In the genomic region with DNA sequence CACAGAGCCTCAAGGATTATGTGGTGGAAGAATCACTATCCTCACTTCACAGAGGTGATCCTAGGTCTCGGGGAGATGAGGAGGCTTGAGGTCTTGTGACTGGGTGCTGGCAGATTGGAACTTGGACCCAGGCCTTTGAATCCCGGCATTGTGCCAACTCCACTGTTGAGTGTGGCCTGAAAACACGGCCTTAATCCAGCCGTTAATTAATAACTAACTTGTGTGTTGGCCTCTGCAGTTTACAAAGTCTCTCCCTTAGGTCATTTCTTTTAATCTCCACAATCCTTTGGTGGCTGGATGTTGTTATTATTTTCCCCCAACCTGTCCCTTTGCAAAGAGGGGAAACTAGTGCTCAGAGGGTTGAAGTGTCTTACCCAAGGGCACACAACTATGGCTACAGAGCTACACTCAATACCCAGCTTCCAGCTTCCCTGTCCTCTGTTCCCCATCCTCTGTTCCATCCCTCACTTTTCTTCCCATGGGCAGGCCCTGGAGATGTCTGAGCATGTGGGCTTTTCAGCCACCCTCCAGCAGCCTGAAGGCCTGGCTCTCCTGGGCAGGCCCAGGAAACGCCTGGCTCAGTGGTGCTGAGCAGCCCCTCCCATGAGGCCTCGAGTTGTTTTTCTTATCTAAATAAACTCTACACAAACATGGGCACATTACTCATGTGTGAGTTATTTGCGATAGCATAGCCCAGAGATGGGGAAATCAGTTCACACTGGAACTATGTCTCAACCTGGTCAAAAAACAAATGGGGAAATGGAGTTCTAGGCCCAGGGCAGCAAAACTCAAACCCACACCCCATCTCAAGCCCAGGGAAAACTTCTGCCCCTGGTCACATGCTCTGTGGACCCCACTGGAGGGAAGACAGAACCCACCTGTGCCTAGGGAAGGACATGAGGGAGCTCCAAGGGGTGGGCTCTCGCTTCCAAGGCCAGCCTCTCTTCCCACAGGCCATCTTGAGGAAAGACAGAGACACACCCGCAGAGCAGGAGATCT, we compare ENCODE assay signal across 1 cellular context.
TF ChIP-seq lines count a peak whose summit lies in the region.

No MANE protein-coding gene starts in this region.

TF ChIP-seq in K562, 482 proteins besides CTCF, POLR2A, EP300 and RAD21 (continued from another document):
- TF ChIP-seq, protein P1, sequence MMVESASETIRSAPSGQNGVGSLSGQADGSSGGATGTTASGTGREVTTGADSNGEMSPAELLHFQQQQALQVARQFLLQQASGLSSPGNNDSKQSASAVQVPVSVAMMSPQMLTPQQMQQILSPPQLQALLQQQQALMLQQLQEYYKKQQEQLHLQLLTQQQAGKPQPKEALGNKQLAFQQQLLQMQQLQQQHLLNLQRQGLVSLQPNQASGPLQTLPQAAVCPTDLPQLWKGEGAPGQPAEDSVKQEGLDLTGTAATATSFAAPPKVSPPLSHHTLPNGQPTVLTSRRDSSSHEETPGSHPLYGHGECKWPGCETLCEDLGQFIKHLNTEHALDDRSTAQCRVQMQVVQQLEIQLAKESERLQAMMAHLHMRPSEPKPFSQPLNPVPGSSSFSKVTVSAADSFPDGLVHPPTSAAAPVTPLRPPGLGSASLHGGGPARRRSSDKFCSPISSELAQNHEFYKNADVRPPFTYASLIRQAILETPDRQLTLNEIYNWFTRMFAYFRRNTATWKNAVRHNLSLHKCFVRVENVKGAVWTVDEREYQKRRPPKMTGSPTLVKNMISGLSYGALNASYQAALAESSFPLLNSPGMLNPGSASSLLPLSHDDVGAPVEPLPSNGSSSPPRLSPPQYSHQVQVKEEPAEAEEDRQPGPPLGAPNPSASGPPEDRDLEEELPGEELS (CRISPR knock-in tag; IDR thresholded peaks at IDR 0.05; ENCODE audit: borderline replicate concordance), result 0 out of 2 replicates have a peak, but pooled peaks have one; percentile 31
- TF ChIP-seq HNRNPK (IDR thresholded peaks at IDR 0.05; ENCODE audit: low read depth, low read length, poor library complexity, severe bottlenecking), result no peak
- no peak for TF ChIP-seq HMG20A (CRISPR knock-in tag; conservative IDR thresholded peaks at IDR 0.05)
- TF ChIP-seq NELFE (IDR thresholded peaks at IDR 0.05; ENCODE audit: insufficient read depth, insufficient read length), result no peak
- TF ChIP-seq RCOR1 (IDR thresholded peaks at IDR 0.05; ENCODE audit: borderline replicate concordance in 1 of 2, low read depth in 2 of 2, low read length in 2 of 2), result peak in 1 of 2 experiments; percentile 67; a peak in 1 of 4 replicates
- TF ChIP-seq SMARCE1 (IDR thresholded peaks at IDR 0.05), result no peak
- no peak for TF ChIP-seq HDGF (IDR thresholded peaks at IDR 0.05)
- peak; percentile 91 for TF ChIP-seq FOSL1 (tag; conservative IDR thresholded peaks at IDR 0.05)
- no peak for TF ChIP-seq ZKSCAN3 (CRISPR knock-in tag; IDR thresholded peaks at IDR 0.05)
- peak in 1 of 2 experiments; percentile 36; a peak in 2 of 4 replicates for TF ChIP-seq NRF1 (conservative IDR thresholded peaks at IDR 0.05 in 1 of 2, IDR thresholded peaks at IDR 0.05 in 1 of 2)
- TF ChIP-seq ARID3B (CRISPR knock-in tag; IDR thresholded peaks at IDR 0.05; ENCODE audit: borderline replicate concordance), result no peak
- no peak for TF ChIP-seq ZBTB26 (CRISPR knock-in tag; IDR thresholded peaks at IDR 0.05)
- no peak for TF ChIP-seq KHSRP (IDR thresholded peaks at IDR 0.05)
- TF ChIP-seq CEBPG (CRISPR knock-in tag; IDR thresholded peaks at IDR 0.05), result no peak
- TF ChIP-seq CEBPG (tag; conservative IDR thresholded peaks at IDR 0.05 in 1 of 2, IDR thresholded peaks at IDR 0.05 in 1 of 2), result 0 out of 4 replicates have a peak, but pooled peaks of 1 of the 2 experiments have one; percentile 13
- TF ChIP-seq ZNF695 (CRISPR knock-in tag; IDR thresholded peaks at IDR 0.05), result no peak
- no peak for TF ChIP-seq PHB (CRISPR knock-in tag; IDR thresholded peaks at IDR 0.05)
- no peak for TF ChIP-seq HNRNPLL (IDR thresholded peaks at IDR 0.05; ENCODE audit: low read depth, low read length, poor library complexity, severe bottlenecking)
- TF ChIP-seq, protein P2, sequence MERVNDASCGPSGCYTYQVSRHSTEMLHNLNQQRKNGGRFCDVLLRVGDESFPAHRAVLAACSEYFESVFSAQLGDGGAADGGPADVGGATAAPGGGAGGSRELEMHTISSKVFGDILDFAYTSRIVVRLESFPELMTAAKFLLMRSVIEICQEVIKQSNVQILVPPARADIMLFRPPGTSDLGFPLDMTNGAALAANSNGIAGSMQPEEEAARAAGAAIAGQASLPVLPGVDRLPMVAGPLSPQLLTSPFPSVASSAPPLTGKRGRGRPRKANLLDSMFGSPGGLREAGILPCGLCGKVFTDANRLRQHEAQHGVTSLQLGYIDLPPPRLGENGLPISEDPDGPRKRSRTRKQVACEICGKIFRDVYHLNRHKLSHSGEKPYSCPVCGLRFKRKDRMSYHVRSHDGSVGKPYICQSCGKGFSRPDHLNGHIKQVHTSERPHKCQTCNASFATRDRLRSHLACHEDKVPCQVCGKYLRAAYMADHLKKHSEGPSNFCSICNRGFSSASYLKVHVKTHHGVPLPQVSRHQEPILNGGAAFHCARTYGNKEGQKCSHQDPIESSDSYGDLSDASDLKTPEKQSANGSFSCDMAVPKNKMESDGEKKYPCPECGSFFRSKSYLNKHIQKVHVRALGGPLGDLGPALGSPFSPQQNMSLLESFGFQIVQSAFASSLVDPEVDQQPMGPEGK (CRISPR knock-in tag; IDR thresholded peaks at IDR 0.05; ENCODE audit: borderline replicate concordance), result no peak
- TF ChIP-seq HDAC8 (tag; IDR thresholded peaks at IDR 0.05), result no peak
- no peak for TF ChIP-seq ZNF165 (CRISPR knock-in tag; IDR thresholded peaks at IDR 0.05; ENCODE audit: borderline replicate concordance)
- TF ChIP-seq TAF1 (IDR thresholded peaks at IDR 0.05; ENCODE audit: control insufficient read depth, extremely low read depth, insufficient read depth, low read length, severe bottlenecking), result no peak
- no peak for TF ChIP-seq EHMT2 (IDR thresholded peaks at IDR 0.05)
- 0 out of 2 replicates have a peak, but pooled peaks have one; percentile 30 for TF ChIP-seq ZNF766 (CRISPR knock-in tag; conservative IDR thresholded peaks at IDR 0.05)
- peak; percentile 66; the same call in 1 of the 2 replicates for TF ChIP-seq TEAD4 (IDR thresholded peaks at IDR 0.05; ENCODE audit: low read length)
- TF ChIP-seq TEAD4 (CRISPR knock-in tag; IDR thresholded peaks at IDR 0.05; ENCODE audit: borderline replicate concordance), result no peak
- TF ChIP-seq VEZF1 (CRISPR knock-in tag; IDR thresholded peaks at IDR 0.05), result peak; percentile 48; the same call in 1 of the 2 replicates
- peak; percentile 59; the same call in 1 of the 2 replicates for TF ChIP-seq JUND (IDR thresholded peaks at IDR 0.05; ENCODE audit: borderline replicate concordance, low read depth, low read length)
- no peak for TF ChIP-seq JUND (tag; IDR thresholded peaks at IDR 0.05; ENCODE audit: borderline replicate concordance, low read depth, low read length)
- TF ChIP-seq CBFA2T3 (IDR thresholded peaks at IDR 0.05), result 0 out of 2 replicates have a peak, but pooled peaks have one; percentile 8
- no peak for TF ChIP-seq PTBP1 (IDR thresholded peaks at IDR 0.05; ENCODE audit: low read depth, low read length)
- no peak for TF ChIP-seq RBM15 (IDR thresholded peaks at IDR 0.05; ENCODE audit: insufficient read depth, low read length)
- no peak for TF ChIP-seq RBM22 (IDR thresholded peaks at IDR 0.05; ENCODE audit: low read depth, low read length, poor library complexity, severe bottlenecking)
- no peak for TF ChIP-seq ZFX (CRISPR knock-in tag; IDR thresholded peaks at IDR 0.05)
